In the genomic region with DNA sequence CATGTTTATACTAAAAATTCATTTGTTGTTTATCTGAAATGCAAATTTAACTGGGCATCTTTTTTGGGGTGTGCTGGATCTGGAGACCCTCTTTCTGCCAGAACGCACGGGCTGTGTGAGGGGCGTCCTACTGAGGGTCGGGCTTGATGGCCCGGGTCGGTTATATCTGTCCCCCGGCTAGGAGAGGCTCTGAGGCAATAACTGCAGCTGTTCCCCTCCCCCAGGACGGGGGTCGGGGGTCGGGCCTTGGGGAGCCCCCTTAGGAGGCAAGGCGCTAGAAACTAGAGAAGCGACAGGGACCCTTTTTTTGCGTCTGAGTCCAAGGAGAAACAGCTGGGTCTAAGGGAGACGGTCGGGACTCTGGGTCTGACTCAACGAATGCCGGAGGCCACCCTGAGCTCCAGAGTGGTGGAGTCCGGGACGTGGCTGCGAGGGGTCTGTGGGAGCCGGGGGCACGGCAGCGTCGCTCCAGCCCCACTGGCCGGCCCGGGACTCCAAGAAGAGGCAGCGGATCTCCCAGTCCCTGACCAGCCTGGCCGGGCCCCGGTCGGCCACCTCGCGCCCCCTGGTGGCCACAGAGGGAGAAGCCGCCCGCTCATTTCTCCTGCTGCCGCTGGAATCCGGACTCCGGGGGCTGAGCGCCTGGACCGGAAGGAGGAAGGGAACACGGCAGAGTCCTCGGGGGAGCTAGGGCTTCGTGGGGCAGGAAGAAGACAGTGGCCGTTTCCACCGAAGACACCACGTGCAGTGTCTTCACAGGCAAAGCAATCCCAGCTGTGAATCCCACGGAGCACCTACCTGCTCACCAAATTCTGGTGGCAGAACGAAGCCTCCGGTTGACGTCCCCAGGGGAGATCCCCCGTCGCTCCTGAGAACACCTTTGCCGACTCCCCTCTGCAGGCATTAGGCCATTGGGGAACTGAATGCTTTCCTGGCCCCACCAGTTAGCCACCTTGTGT, we compare ENCODE assay signal across 8 cellular contexts. TPM values are rescaled to one million over a fixed set of nuclear protein-coding genes. Genes with fewer than 3 reads are reported as not detected.
DNase-seq lines count a peak whose midpoint lies in the region; ATAC-seq and FAIRE-seq lines count a peak whose summit lies in the region.

No MANE protein-coding gene starts in this region.

- H3K9me3 ChIP-seq in T-helper 17 cell (ENCODE audit: control insufficient read depth, low read length, poor library complexity, severe bottlenecking) (no peaks in the 10 kb centered on the region), right cardiac atrium (ENCODE audit: control insufficient read depth, low read length) (no peaks in the 10 kb centered on the region)

- DNase-seq in DMS153 (lab: John Stamatoyannopoulos, UW) (peak; percentile 66), H7 (peak; percentile 95), NCI-H1105 (lab: John Stamatoyannopoulos, UW) (peak; percentile 67), T-helper 17 cell (peak; percentile 72 to 76 (median 73)), amygdala (lab: John Stamatoyannopoulos, UW) (peak in 54 of 56 donors; percentile 19 to 86 (median 63)), right cardiac atrium (peak; percentile 87 to 95 (median 93)), putamen (ENCODE audit: low spot score) (peak; percentile 56), urothelium cell line (ENCODE audit: low spot score) (peak; percentile 83)

- H3K4me3 Mint-ChIP-seq in T-helper 17 cell: peak overlapping the region; percentile 87

- H3K27me3 ChIP-seq in H7 (ENCODE audit: control insufficient read depth, insufficient read depth, low read length) (peaks cover 5% of the 10 kb centered on the region; the same call in 1 of the 2 replicates), right cardiac atrium (ENCODE audit: control insufficient read depth, insufficient read depth) (no peaks in the 10 kb centered on the region)

- peaks cover 20% of the 10 kb centered on the region for H3K4me1 Mint-ChIP-seq in T-helper 17 cell

- intact Hi-C loops in right cardiac atrium (cut with DNase I): loop anchor here in 3 of 4 donors (5.0 kb wide), 1 partner anchor 171 kb away; no protein-coding TSS in a partner anchor

- ATAC-seq in T-helper 17 cell: peak; percentile 87
- peak; percentile 97 to 98 for ATAC-seq in right cardiac atrium

- H3K27me3 Mint-ChIP-seq in T-helper 17 cell: peaks cover 4% of the 10 kb centered on the region

- FAIRE-seq in urothelium cell line (lab: Jason Lieb, UNC): no peak

- peaks cover 2% of the 10 kb centered on the region for H3K36me3 Mint-ChIP-seq in T-helper 17 cell (ENCODE audit: low read depth)

- H3K4me1 ChIP-seq in right cardiac atrium (ENCODE audit: control insufficient read depth, insufficient read depth, low read length): no peaks in the 10 kb centered on the region

- H3K36me3 ChIP-seq in H7 (replicated peaks; ENCODE audit: control insufficient read depth, insufficient read depth, low read length): no peaks in the 10 kb centered on the region

- H3K4me3 ChIP-seq in H7 (ENCODE audit: insufficient read depth, low read depth, low read length) (peak overlapping the region; percentile 66), right cardiac atrium (ENCODE audit: low read length) (peak overlapping the region; percentile 31)

- peak overlapping the region; percentile 75 for H3K27ac Mint-ChIP-seq in T-helper 17 cell

- H3K27ac ChIP-seq in right cardiac atrium (ENCODE audit: low read length): no peak overlapping the region

- WGBS in right cardiac atrium: 7% methylated on average over 52 of the region's 52 CpGs

RNA-seq across cellular contexts. Expression of a gene that starts 24.0 kb away (rescaled TPM):
- not detected in 2 replicates for total RNA-seq in H7 (2014; rRNA removed; shearing (Covaris generic))
- total RNA-seq in T-helper 17 cell: 10 to 100 TPM; 49.6 to 58.3 TPM
- under 1 TPM; 0.25 to 0.57 (median 0.32) TPM for total RNA-seq in right cardiac atrium
- 0.09 TPM for polyA plus RNA-seq in right cardiac atrium

Comparison
In these comparisons a context has a peak if more than half of its experiments do, and no peak if none do; other contexts are left out.
1. RNA of a gene that starts 24.0 kb away (total RNA-seq): 49.6 to 58.3 TPM in T-helper 17 cell; 0.25 to 0.57 TPM in right cardiac atrium and not detected in H7; every median in the first group is over 10 times any median in the second.
2. Peak in every context shown above with its lines, with median percentiles within 50 percentile points of each other: DNase-seq.